27 cellular contexts compared by ENCODE assay signal in genomic region chr10:132498562-132499366, GRCh38. TPM values are rescaled to one million over a fixed set of nuclear protein-coding genes. Genes with fewer than 3 reads are reported as not detected.
A peak's percentile ranks its signal among the peaks of the same experiment; 100 is the strongest.
DNase-seq lines count a peak whose midpoint lies in the region; ATAC-seq, FAIRE-seq and TF ChIP-seq lines count a peak whose summit lies in the region.
"Had no signal": no experiment of that assay in that cellular context is flagged by ENCODE, and none has a peak within 500 bp of the region (broad histone marks: within the 10 kb centered on the region; RNA-seq: fewer than 3 reads in every experiment).

No MANE protein-coding gene starts in this region.

- H2AFZ ChIP-seq in neural progenitor cell (replicated peaks) (no peak overlapping the region), OCI-LY7 (ENCODE audit: low read length) (no peak overlapping the region)

- H3K4me3 Mint-ChIP-seq in activated naive CD8-positive, alpha-beta T cell treated with anti-CD3 and anti-CD28 coated beads, Interleukin-2, amount 10 ng/mL, durations not matched to agents 7 days and 5 days, result no peak overlapping the region
- H3K4me3 Mint-ChIP-seq in activated naive CD8-positive, alpha-beta T cell treated with anti-CD3 and anti-CD28 coated beads for 36 hours, result no peak overlapping the region
- no peak overlapping the region for H3K4me3 Mint-ChIP-seq in WTC11
- H3K4me3 Mint-ChIP-seq in neural progenitor cell, result peak overlapping the region; percentile 7
- H3K4me3 Mint-ChIP-seq: activated CD4-positive, alpha-beta T cell treated with anti-CD3 and anti-CD28 coated beads, Interleukin-2, amount 10 ng/mL, durations not matched to agents 24 days and 14 days; activated T-cell treated with anti-CD3 and anti-CD28 coated beads, Interleukin-2, amount 50 U/mL, for 72 hours had no signal

- H4K20me1 ChIP-seq in neural progenitor cell (ENCODE audit: low read depth) (no peaks in the 10 kb centered on the region), OCI-LY7 (ENCODE audit: insufficient read depth, low read length) (no peaks in the 10 kb centered on the region)

- CTCF ChIA-PET in WTC11 (lab: Charles Lee) (no interaction called here), OCI-LY7 (lab: Charles Lee; ENCODE audit: unreplicated experiment) (no interaction called here)

- ATAC-seq in activated naive CD8-positive, alpha-beta T cell treated with anti-CD3 and anti-CD28 coated beads, Interleukin-2, amount 10 ng/mL, durations not matched to agents 7 days and 5 days (ENCODE audit: low read depth), result no peak
- ATAC-seq in WTC11, result no peak
- ATAC-seq: activated T-cell treated with anti-CD3 and anti-CD28 coated beads, Interleukin-2, amount 50 U/mL, for 72 hours; left colon; stimulated activated naive CD8-positive, alpha-beta T cell treated with anti-CD3 and anti-CD28 coated beads, Interleukin-15, Interleukin-2, amounts not matched to agents 100 U/mL and 50 U/mL, for 24 hours had no signal

- no peaks in the 10 kb centered on the region for H3K9me3 Mint-ChIP-seq in activated naive CD8-positive, alpha-beta T cell treated with anti-CD3 and anti-CD28 coated beads, Interleukin-2, amount 10 ng/mL, durations not matched to agents 7 days and 5 days
- H3K9me3 Mint-ChIP-seq in activated naive CD8-positive, alpha-beta T cell treated with anti-CD3 and anti-CD28 coated beads for 36 hours, result no peaks in the 10 kb centered on the region
- H3K9me3 Mint-ChIP-seq in WTC11, result no peaks in the 10 kb centered on the region
- H3K9me3 Mint-ChIP-seq in neural progenitor cell, result no peaks in the 10 kb centered on the region
- H3K9me3 Mint-ChIP-seq: activated CD4-positive, alpha-beta T cell treated with anti-CD3 and anti-CD28 coated beads, Interleukin-2, amount 10 ng/mL, durations not matched to agents 24 days and 14 days; activated T-cell treated with anti-CD3 and anti-CD28 coated beads, Interleukin-2, amount 50 U/mL, for 72 hours had no signal

- no peak overlapping the region for H3K27ac Mint-ChIP-seq in activated naive CD8-positive, alpha-beta T cell treated with anti-CD3 and anti-CD28 coated beads, Interleukin-2, amount 10 ng/mL, durations not matched to agents 7 days and 5 days
- H3K27ac Mint-ChIP-seq in activated naive CD8-positive, alpha-beta T cell treated with anti-CD3 and anti-CD28 coated beads for 36 hours, result no peak overlapping the region
- H3K27ac Mint-ChIP-seq in WTC11 (no peak overlapping the region), neural progenitor cell (peak overlapping the region; percentile 12)
- H3K27ac Mint-ChIP-seq: activated CD4-positive, alpha-beta T cell treated with anti-CD3 and anti-CD28 coated beads, Interleukin-2, amount 10 ng/mL, durations not matched to agents 24 days and 14 days; activated T-cell treated with anti-CD3 and anti-CD28 coated beads, Interleukin-2, amount 50 U/mL, for 72 hours had no signal

- no peaks in the 10 kb centered on the region for H3K4me1 Mint-ChIP-seq in activated naive CD8-positive, alpha-beta T cell treated with anti-CD3 and anti-CD28 coated beads, Interleukin-2, amount 10 ng/mL, durations not matched to agents 7 days and 5 days
- no peaks in the 10 kb centered on the region for H3K4me1 Mint-ChIP-seq in activated naive CD8-positive, alpha-beta T cell treated with anti-CD3 and anti-CD28 coated beads for 36 hours
- H3K4me1 Mint-ChIP-seq in WTC11, result no peaks in the 10 kb centered on the region
- H3K4me1 Mint-ChIP-seq in neural progenitor cell, result peaks cover 8% of the 10 kb centered on the region
- H3K4me1 Mint-ChIP-seq: activated CD4-positive, alpha-beta T cell treated with anti-CD3 and anti-CD28 coated beads, Interleukin-2, amount 10 ng/mL, durations not matched to agents 24 days and 14 days had no signal

- intact Hi-C loops in OCI-LY7 (cut with micrococcal nuclease; ENCODE audit: unreplicated experiment), result loop anchor here (10.0 kb wide), 1 partner anchor 966 kb away; no protein-coding TSS in a partner anchor

- H3K4me2 ChIP-seq in neural progenitor cell (no peak overlapping the region), OCI-LY7 (ENCODE audit: low read length) (no peak overlapping the region)

- H3K36me3 ChIP-seq in neural progenitor cell (no peaks in the 10 kb centered on the region), OCI-LY7 (ENCODE audit: insufficient read depth, low read length) (no peaks in the 10 kb centered on the region)
- H3K36me3 ChIP-seq: Peyer's patch, tibial artery had no signal

- H3K27ac ChIP-seq in neural progenitor cell, result no peak overlapping the region
- no peak overlapping the region for H3K27ac ChIP-seq in OCI-LY7 (ENCODE audit: low read depth, low read length, poor library complexity, severe bottlenecking)
- H3K27ac ChIP-seq: Peyer's patch, tibial artery had no signal

- H3K36me3 Mint-ChIP-seq in activated naive CD8-positive, alpha-beta T cell treated with anti-CD3 and anti-CD28 coated beads, Interleukin-2, amount 10 ng/mL, durations not matched to agents 7 days and 5 days, result no peaks in the 10 kb centered on the region
- no peaks in the 10 kb centered on the region for H3K36me3 Mint-ChIP-seq in activated naive CD8-positive, alpha-beta T cell treated with anti-CD3 and anti-CD28 coated beads for 36 hours
- H3K36me3 Mint-ChIP-seq in WTC11 (no peaks in the 10 kb centered on the region), neural progenitor cell (peaks cover 2% of the 10 kb centered on the region)

- H3K9ac ChIP-seq in neural progenitor cell, result no peak overlapping the region

- no TSS peak for BruUV-seq in OCI-LY7 (replicated peaks; lab: Mats Ljungman, UMichigan)

- POLR2A ChIA-PET in activated naive CD8-positive, alpha-beta T cell treated with anti-CD3 and anti-CD28 coated beads, Interleukin-2, amount 10 ng/mL, durations not matched to agents 7 days and 5 days (lab: Charles Lee), result no interaction called here
- POLR2A ChIA-PET in WTC11 (lab: Charles Lee), result no interaction called here
- POLR2A ChIA-PET in OCI-LY7 (lab: Charles Lee), result no interaction called here

- DNase-seq in activated naive CD8-positive, alpha-beta T cell treated with anti-CD3 and anti-CD28 coated beads, Interleukin-2, amount 10 ng/mL, durations not matched to agents 7 days and 5 days, result peak; percentile 14
- no peak for DNase-seq in activated naive CD8-positive, alpha-beta T cell treated with anti-CD3 and anti-CD28 coated beads for 36 hours
- DNase-seq in WTC11 (ENCODE audit: low spot score) (peak; percentile 4), neural progenitor cell (ENCODE audit: low spot score) (no peak), urothelium cell line (ENCODE audit: low spot score) (no peak), NCI-H526 (lab: John Stamatoyannopoulos, UW) (no peak), SKM-1 (lab: John Stamatoyannopoulos, UW; ENCODE audit: unreplicated experiment) (no peak), OCI-LY7 (ENCODE audit: low spot score) (no peak)
- DNase-seq: activated CD4-positive, alpha-beta T cell treated with anti-CD3 and anti-CD28 coated beads, Interleukin-2, amount 10 ng/mL, durations not matched to agents 24 days and 14 days; activated naive CD4-positive, alpha-beta T cell treated with anti-CD3 and anti-CD28 coated beads, Interleukin-2, amount 50 U/mL, for 16 hours; activated T-cell treated with anti-CD3 and anti-CD28 coated beads, Interleukin-2, amount 50 U/mL, for 72 hours; COR-L47; DMS79 treated with DMSO at 0.1 percent for 48 hours; Kasumi-1; mesenchymal stem cell; MV-4-11; NCI-H526 treated with DMSO at 0.1 percent for 48 hours; nucleus accumbens; retina; stimulated activated CD4-positive, alpha-beta T cell treated with anti-CD3 and anti-CD28 coated beads, Interleukin-12 subunit alpha, Interleukin-12 subunit beta, amount 100 ng/mL, for 4 hours; stimulated activated CD4-positive, alpha-beta T cell treated with anti-CD3 and anti-CD28 coated beads, Interleukin-4, amount 100 ng/mL, for 4 hours; stimulated activated naive CD8-positive, alpha-beta T cell treated with anti-CD3 and anti-CD28 coated beads, Interleukin-15, Interleukin-2, amounts not matched to agents 100 U/mL and 50 U/mL, for 24 hours had no signal

- H3K27me3 Mint-ChIP-seq in activated naive CD8-positive, alpha-beta T cell treated with anti-CD3 and anti-CD28 coated beads, Interleukin-2, amount 10 ng/mL, durations not matched to agents 7 days and 5 days, result peaks cover 7% of the 10 kb centered on the region
- peaks cover 10% of the 10 kb centered on the region for H3K27me3 Mint-ChIP-seq in activated naive CD8-positive, alpha-beta T cell treated with anti-CD3 and anti-CD28 coated beads for 36 hours
- H3K27me3 Mint-ChIP-seq in WTC11 (ENCODE audit: low read depth) (no peaks in the 10 kb centered on the region; the same call in 1 of the 2 replicates), neural progenitor cell (ENCODE audit: insufficient read depth, low read depth) (peaks cover 2% of the 10 kb centered on the region)

- H3K9me2 ChIP-seq in OCI-LY7 (ENCODE audit: insufficient read depth, low read length), result no peaks in the 10 kb centered on the region

- peak; percentile 58 for FAIRE-seq in urothelium cell line (lab: Jason Lieb, UNC)
- FAIRE-seq: A204.1, H54 had no signal

- no peaks in the 10 kb centered on the region for H3K27me3 ChIP-seq in neural progenitor cell
- H3K27me3 ChIP-seq: Peyer's patch had no signal

- H3F3A ChIP-seq in neural progenitor cell (ENCODE audit: low read depth), result no peaks in the 10 kb centered on the region

- H3K9me3 ChIP-seq in neural progenitor cell (ENCODE audit: low read depth) (no peaks in the 10 kb centered on the region), OCI-LY7 (ENCODE audit: low read length) (no peaks in the 10 kb centered on the region)
- H3K9me3 ChIP-seq: Peyer's patch, tibial artery had no signal

- H3K4me3 ChIP-seq in neural progenitor cell, result no peak overlapping the region
- H3K4me3 ChIP-seq in OCI-LY7 (ENCODE audit: low read depth, low read length, poor library complexity, severe bottlenecking), result no peak overlapping the region
- H3K4me3 ChIP-seq: Peyer's patch, tibial artery had no signal

- TF ChIP-seq CTCF in WTC11 (IDR thresholded peaks at IDR 0.05) (no peak), neural progenitor cell (IDR thresholded peaks at IDR 0.05) (no peak), OCI-LY7 (conservative IDR thresholded peaks at IDR 0.05; ENCODE audit: low read length) (no peak)

- no peaks in the 10 kb centered on the region for H3K4me1 ChIP-seq in neural progenitor cell
- no peaks in the 10 kb centered on the region for H3K4me1 ChIP-seq in OCI-LY7 (ENCODE audit: insufficient read depth, low read length, poor library complexity, severe bottlenecking)
- H3K4me1 ChIP-seq: Peyer's patch had no signal

- no peaks in the 10 kb centered on the region for H3K79me2 ChIP-seq in neural progenitor cell (ENCODE audit: low read depth)
- H3K79me2 ChIP-seq in OCI-LY7 (ENCODE audit: insufficient read depth, low read depth, low read length), result no peaks in the 10 kb centered on the region

TF ChIP-seq in WTC11, 78 proteins besides CTCF, POLR2A, EP300 and RAD21 (continues in another document):
- no peak for TF ChIP-seq ZNF263 (CRISPR knock-in tag; IDR thresholded peaks at IDR 0.05; ENCODE audit: low read depth)

RNA-seq across cellular contexts. Expression of gene INPP5A, which starts 38.8 kb away (rescaled TPM):
- total RNA-seq in activated naive CD8-positive, alpha-beta T cell treated with anti-CD3 and anti-CD28 coated beads, Interleukin-2, amount 10 ng/mL, durations not matched to agents 7 days and 5 days, result 10 to 100 TPM; 14.1 to 15.7 TPM
- total RNA-seq in activated naive CD8-positive, alpha-beta T cell treated with anti-CD3 and anti-CD28 coated beads for 36 hours, result 1 to 10 TPM; 6.1 to 7.4 TPM
- total RNA-seq in WTC11 (2021) (20.0 to 22.1 TPM (median 21.5 TPM) in 3 replicates), neural progenitor cell (ENCODE audit: low replicate concordance) (14.2 and 21.3 TPM in 2 replicates), OCI-LY7 (2022) (15.7 and 18.4 TPM in 2 replicates)
- 11.0 and 14.5 TPM in 2 replicates for total RNA-seq in OCI-LY7 (2014; rRNA removed; shearing (Covaris generic))

Comparison
In these comparisons a context has a peak if more than half of its experiments do, and no peak if none do; other contexts are left out.
1. DNase-seq: peak in activated naive CD8-positive, alpha-beta T cell treated with anti-CD3 and anti-CD28 coated beads, Interleukin-2, amount 10 ng/mL, durations not matched to agents 7 days and 5 days (single experiment) and WTC11 (single experiment); none in activated naive CD8-positive, alpha-beta T cell treated with anti-CD3 and anti-CD28 coated beads for 36 hours (single experiment), neural progenitor cell (single experiment), urothelium cell line (single experiment), NCI-H526 (0 of 2), SKM-1 (single experiment) and OCI-LY7 (single experiment).